In the genomic region with DNA sequence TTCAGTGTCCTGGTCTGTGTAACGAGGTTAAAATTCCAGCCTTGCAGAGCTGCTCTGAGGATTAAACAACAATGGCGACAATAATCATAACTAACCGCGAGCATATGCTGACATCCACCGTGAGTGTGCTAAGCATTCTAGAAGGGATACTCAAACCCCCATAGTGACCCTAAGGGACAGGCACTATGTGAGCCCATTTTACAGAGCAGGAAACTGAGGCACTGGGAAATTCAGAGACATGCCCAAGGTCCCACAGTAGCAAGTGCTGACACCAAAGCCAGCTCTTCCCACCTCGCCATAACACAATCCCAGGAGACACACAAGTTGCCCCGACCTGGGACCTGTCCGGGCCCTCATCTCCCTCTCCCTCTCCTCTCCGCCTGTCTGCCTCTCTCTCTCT, we compare ENCODE assay signal across 22 cellular contexts. TPM values are rescaled to one million over a fixed set of nuclear protein-coding genes. Genes with fewer than 3 reads are reported as not detected.
DNase-seq lines count a peak whose midpoint lies in the region; ATAC-seq and TF ChIP-seq lines count a peak whose summit lies in the region.
"Had no signal": no experiment of that assay in that cellular context is flagged by ENCODE, and none has a peak within 500 bp of the region (broad histone marks: within the 10 kb centered on the region; RNA-seq: fewer than 3 reads in every experiment).

No MANE protein-coding gene starts in this region.

- H2BK120ac ChIP-seq in mesenchymal stem cell (ENCODE audit: low read depth, low read length): peak overlapping the region; percentile 69

- peak overlapping the region in 1 of 2 experiments; percentile 29 for H3K4ac ChIP-seq in mesenchymal stem cell (ENCODE audit: low read depth in 1 of 2, low read length in 2 of 2)

- H4K8ac ChIP-seq in mesenchymal stem cell (ENCODE audit: low read length): peak overlapping the region; percentile 87

- H3K4me2 ChIP-seq in mesenchymal stem cell (ENCODE audit: low read length, poor library complexity, severe bottlenecking): no peak overlapping the region

- H3K27me3 ChIP-seq in colonic mucosa (no peaks in the 10 kb centered on the region), mesenchymal stem cell (ENCODE audit: control insufficient read depth in 1 of 2, insufficient read depth in 1 of 2, low read length in 2 of 2) (no peaks in the 10 kb centered on the region), tibial nerve (no peaks in the 10 kb centered on the region)

- no peak for TF ChIP-seq POLR2A in tibial nerve (IDR thresholded peaks at IDR 0.05)

- peak overlapping the region; percentile 3 to 65 for H2BK12ac ChIP-seq in mesenchymal stem cell (ENCODE audit: low read length in 2 of 2)

- no peak overlapping the region for H2BK15ac ChIP-seq in mesenchymal stem cell (ENCODE audit: low read depth, poor library complexity, severe bottlenecking)

- H3K4me3 ChIP-seq in colonic mucosa (no peak overlapping the region), mesenchymal stem cell (ENCODE audit: insufficient read depth in 1 of 2, low read depth in 1 of 2, low read length in 2 of 2) (no peak overlapping the region), tibial nerve (no peak overlapping the region)
- H3K4me3 ChIP-seq: GM12878, skin epidermis had no signal

- H3K14ac ChIP-seq in mesenchymal stem cell (ENCODE audit: low read length in 2 of 2): no peak overlapping the region

- H3K9me3 ChIP-seq in colonic mucosa (no peaks in the 10 kb centered on the region), mesenchymal stem cell (ENCODE audit: control insufficient read depth, low read length) (no peaks in the 10 kb centered on the region), tibial nerve (no peaks in the 10 kb centered on the region)

- peak overlapping the region in 1 of 2 experiments; percentile 73 for H3K18ac ChIP-seq in mesenchymal stem cell (ENCODE audit: low read depth in 1 of 2, low read length in 2 of 2)

- H3K9ac ChIP-seq in colonic mucosa (ENCODE audit: low read depth in 2 of 2, low read length in 2 of 2): peak overlapping the region; percentile 48 to 73
- H3K9ac ChIP-seq in mesenchymal stem cell (ENCODE audit: low read length): no peak overlapping the region

- no peak for ATAC-seq in GM21619 (IDR thresholded peaks at IDR 0.05; ENCODE audit: unreplicated experiment)
- no peak for ATAC-seq in GM21786 (IDR thresholded peaks at IDR 0.05; ENCODE audit: unreplicated experiment)
- ATAC-seq: activated CD4-positive, alpha-beta T cell treated with anti-CD3 and anti-CD28 coated beads for 36 hours; GM12878 had no signal

- no peak for TF ChIP-seq EP300 in tibial nerve (IDR thresholded peaks at IDR 0.05)

- no peak overlapping the region for H4K91ac ChIP-seq in mesenchymal stem cell (ENCODE audit: low read length)

- peak overlapping the region; percentile 96 for H2AK5ac ChIP-seq in mesenchymal stem cell (ENCODE audit: low read length, severe bottlenecking)

- no peak overlapping the region for H2AFZ ChIP-seq in mesenchymal stem cell (ENCODE audit: low read depth, low read length)

- intact Hi-C loops in colonic mucosa (cut with DNase I): no loop called here

- peaks cover 35% of the 10 kb centered on the region for H3K4me1 ChIP-seq in colonic mucosa
- peaks cover 73% of the 10 kb centered on the region for H3K4me1 ChIP-seq in mesenchymal stem cell (ENCODE audit: control insufficient read depth, insufficient read depth, low read depth, low read length)
- peaks cover 0 to 66% (median 25%) of the 10 kb centered on the region in 4 donors for H3K4me1 ChIP-seq in tibial nerve

- no peaks in the 10 kb centered on the region for H3K36me3 ChIP-seq in colonic mucosa
- peaks cover 70 to 73% of the 10 kb centered on the region in 2 experiments for H3K36me3 ChIP-seq in mesenchymal stem cell (ENCODE audit: control insufficient read depth in 1 of 2, insufficient read depth in 2 of 2, low read depth in 1 of 2, low read length in 2 of 2)
- peaks cover 0 to 51% (median 0%) of the 10 kb centered on the region in 3 donors for H3K36me3 ChIP-seq in tibial nerve

- peak overlapping the region; percentile 93 for H2BK5ac ChIP-seq in mesenchymal stem cell (ENCODE audit: low read depth, low read length, poor library complexity, severe bottlenecking)

- no peak overlapping the region for H3K23ac ChIP-seq in mesenchymal stem cell (ENCODE audit: low read length in 2 of 2)

- H3K27ac ChIP-seq in colonic mucosa: peak overlapping the region; percentile 97
- peak overlapping the region; percentile 97 for H3K27ac ChIP-seq in mesenchymal stem cell (ENCODE audit: low read length, poor library complexity, severe bottlenecking)
- H3K27ac ChIP-seq in tibial nerve: peak overlapping the region in 3 of 4 donors; percentile 56 to 85 (median 78)

- TF ChIP-seq CTCF in colonic mucosa (IDR thresholded peaks at IDR 0.05) (no peak), tibial nerve (IDR thresholded peaks at IDR 0.05) (no peak)

- peaks cover 15% of the 10 kb centered on the region for H3K79me1 ChIP-seq in mesenchymal stem cell (replicated peaks; ENCODE audit: low read length, poor library complexity, severe bottlenecking)

- peak; percentile 7 for DNase-seq in NCI-H82 (lab: John Stamatoyannopoulos, UW)
- DNase-seq in NCI-H82 treated with DMSO at 0.1 percent for 48 hours (lab: John Stamatoyannopoulos, UW; ENCODE audit: unreplicated experiment): no peak
- no peak for DNase-seq in colonic mucosa
- no peak for DNase-seq in mesenchymal stem cell
- no peak for DNase-seq in tibial nerve (ENCODE audit: low spot score in 2 of 2)
- no peak for DNase-seq in hippocampal formation (lab: John Stamatoyannopoulos, UW)
- DNase-seq: 8988T; activated CD4-positive, alpha-beta T cell treated with anti-CD3 and anti-CD28 coated beads for 36 hours; activated effector memory CD4-positive, alpha-beta T cell treated with Interleukin-2 at 50 U/mL for 16 hours; C1 segment of cervical spinal cord; GF-D8; Kasumi-1; naive B cell; NCI-H1092 treated with DMSO at 0.1 percent for 48 hours; NCI-H526; stimulated activated CD4-positive, alpha-beta T cell treated with anti-CD3 and anti-CD28 coated beads, Interleukin-4, amount 100 ng/mL, for 24 hours; T-helper 9 cell had no signal

- WGBS in mesenchymal stem cell: 90% methylated on average over 9 of the region's 9 CpGs
- 80 to 85% methylated on average over 9 of the region's 9 CpGs for WGBS in tibial nerve, 2 donors

RNA-seq across cellular contexts. Expression of a gene that starts 14.6 kb away (rescaled TPM):
- 10 to 100 TPM in 1 of 2 donors, 1 to 10 TPM in 1; 6.5 to 10.7 TPM for total RNA-seq in colonic mucosa
- polyA plus RNA-seq in mesenchymal stem cell (2013, experiment 1 of 2): 0.06 TPM
- polyA plus RNA-seq in mesenchymal stem cell (2013, experiment 2 of 2): 0.04 TPM
- total RNA-seq in tibial nerve: 10 to 100 TPM; 11.7 to 24.9 (median 19.4) TPM

RNA-seq across cellular contexts. Expression of a gene that starts 18.5 kb away (rescaled TPM):
- total RNA-seq in colonic mucosa (10 to 100 TPM; 59.3 to 60.5 TPM), tibial nerve (10 to 100 TPM; 12.5 to 21.6 (median 17.0) TPM)
- 3.1 TPM for polyA plus RNA-seq in mesenchymal stem cell (2013, experiment 1 of 2)
- polyA plus RNA-seq in mesenchymal stem cell (2013, experiment 2 of 2): 3.2 TPM
- total RNA-seq: activated CD4-positive, alpha-beta T cell treated with anti-CD3 and anti-CD28 coated beads for 36 hours had no signal

RNA-seq across cellular contexts. Expression of a gene that starts 59.5 kb away (rescaled TPM):
- total RNA-seq in colonic mucosa: 10 to 100 TPM; 66.1 to 97.0 TPM
- 117 TPM for polyA plus RNA-seq in mesenchymal stem cell (2013, experiment 1 of 2)
- 113 TPM for polyA plus RNA-seq in mesenchymal stem cell (2013, experiment 2 of 2)
- 10 to 100 TPM; 28.4 to 53.4 (median 33.4) TPM for total RNA-seq in tibial nerve
- total RNA-seq: OCI-LY7 had no signal
